Comparison of ENCODE assay signal across 17 cellular contexts in genomic region chrX:20253232-20253543, GRCh38. TPM values are rescaled to one million over a fixed set of nuclear protein-coding genes. Genes with fewer than 3 reads are reported as not detected.
A peak's percentile ranks its signal among the peaks of the same experiment; 100 is the strongest.
DNase-seq lines count a peak whose midpoint lies in the region; ATAC-seq and TF ChIP-seq lines count a peak whose summit lies in the region.
"Had no signal": no experiment of that assay in that cellular context is flagged by ENCODE, and none has a peak within 500 bp of the region (broad histone marks: within the 10 kb centered on the region; RNA-seq: fewer than 3 reads in every experiment).

No MANE protein-coding gene starts in this region.

- H3K4me1 Mint-ChIP-seq in activated naive CD4-positive, alpha-beta T cell treated with anti-CD3 and anti-CD28 coated beads, Interleukin-2, amount 10 ng/mL, durations not matched to agents 7 days and 5 days, result peaks cover 44% of the 10 kb centered on the region
- H3K4me1 Mint-ChIP-seq: brain had no signal

- no peak overlapping the region for H3K4me3 ChIP-seq in RWPE2 (ENCODE audit: severe bottlenecking)
- H3K4me3 ChIP-seq in colonic mucosa, result no peak overlapping the region
- no peak overlapping the region for H3K4me3 ChIP-seq in transverse colon
- H3K4me3 ChIP-seq: left ventricle myocardium inferior had no signal

- intact Hi-C loops in colonic mucosa (cut with DNase I) (loop anchor here (5.0 kb wide), 1 partner anchor 189 kb away; no protein-coding TSS in a partner anchor), transverse colon (cut with DNase I; ENCODE audit: low total_unique reads) (loop anchor here (5.0 kb wide), 1 partner anchor 189 kb away; no protein-coding TSS in a partner anchor)

- no peak for TF ChIP-seq EP300 in transverse colon (IDR thresholded peaks at IDR 0.05; ENCODE audit: low read depth)

- H3K4me1 ChIP-seq in RWPE2 (ENCODE audit: insufficient read depth, poor library complexity, severe bottlenecking), result no peaks in the 10 kb centered on the region
- no peaks in the 10 kb centered on the region for H3K4me1 ChIP-seq in colonic mucosa
- peaks cover 5 to 20% (median 7%) of the 10 kb centered on the region in 4 donors for H3K4me1 ChIP-seq in transverse colon

- in situ Hi-C loops in transverse colon (cut with MboI; ENCODE audit: low pct_ligation_motif_present in 1 of 4, low pct_unique_long_range_greater_than_20kb in 1 of 4, low sequenced_read_pairs in 3 of 4), result loop anchor here in 2 of 4 donors (10.0 to 25.0 kb wide), 2 partner anchors 184 to 192 kb away; no protein-coding TSS in a partner anchor

- 18% methylated on average over 1 of the region's 1 CpG; no CpG with 5 or more reads in 1 of the 2 donors for WGBS in transverse colon (ENCODE audit: low coverage in 1 of 2), 2 donors

- H3K27ac ChIP-seq in RWPE2 (ENCODE audit: poor library complexity, severe bottlenecking) (no peak overlapping the region), colonic mucosa (peak overlapping the region; percentile 56), transverse colon (peak overlapping the region; percentile 36 to 62 (median 52))
- H3K27ac ChIP-seq: HL-60, KMS-11, left ventricle myocardium inferior had no signal

- H3K27me3 ChIP-seq in RWPE2 (ENCODE audit: insufficient read depth, poor library complexity, severe bottlenecking), result no peaks in the 10 kb centered on the region
- H3K27me3 ChIP-seq in colonic mucosa, result no peaks in the 10 kb centered on the region
- no peaks in the 10 kb centered on the region for H3K27me3 ChIP-seq in transverse colon

- no peak for ATAC-seq in RWPE2 (ENCODE audit: low read depth)
- ATAC-seq: sciatic nerve had no signal

- H3K4me3 Mint-ChIP-seq in activated naive CD4-positive, alpha-beta T cell treated with anti-CD3 and anti-CD28 coated beads, Interleukin-2, amount 10 ng/mL, durations not matched to agents 7 days and 5 days, result no peak overlapping the region
- H3K4me3 Mint-ChIP-seq: brain; dendritic cell treated with granulocyte-macrophage colony-stimulating factor and Interleukin-4, amounts not matched to agents 40 ng/mL and 50 ng/mL, for 4 days had no signal

- TF ChIP-seq CTCF in RWPE2 (IDR thresholded peaks at IDR 0.05; ENCODE audit: poor library complexity, severe bottlenecking) (peak; percentile 33), colonic mucosa (IDR thresholded peaks at IDR 0.05) (no peak), transverse colon (IDR thresholded peaks at IDR 0.05) (peak in 1 of 5 experiments; percentile 1)

- H3K27me3 Mint-ChIP-seq in activated naive CD4-positive, alpha-beta T cell treated with anti-CD3 and anti-CD28 coated beads, Interleukin-2, amount 10 ng/mL, durations not matched to agents 7 days and 5 days, result no peaks in the 10 kb centered on the region
- H3K27me3 Mint-ChIP-seq: brain; dendritic cell treated with granulocyte-macrophage colony-stimulating factor and Interleukin-4, amounts not matched to agents 40 ng/mL and 50 ng/mL, for 4 days had no signal

- no peaks in the 10 kb centered on the region for H3K9me3 ChIP-seq in RWPE2 (ENCODE audit: severe bottlenecking)
- no peaks in the 10 kb centered on the region for H3K9me3 ChIP-seq in colonic mucosa
- no peaks in the 10 kb centered on the region for H3K9me3 ChIP-seq in transverse colon
- H3K9me3 ChIP-seq: left ventricle myocardium inferior had no signal

- no peak overlapping the region for H3K9ac ChIP-seq in colonic mucosa (ENCODE audit: low read depth in 2 of 2, low read length in 2 of 2)
- H3K9ac ChIP-seq: KMS-11 had no signal

- no peak for DNase-seq in activated naive CD4-positive, alpha-beta T cell treated with anti-CD3 and anti-CD28 coated beads, Interleukin-2, amount 10 ng/mL, durations not matched to agents 7 days and 5 days
- no peak for DNase-seq in activated naive CD4-positive, alpha-beta T cell treated with anti-CD3 and anti-CD28 coated beads, Interleukin-2, amount 50 U/mL, for 16 hours
- DNase-seq in RWPE2 (ENCODE audit: low spot score) (no peak), colonic mucosa (no peak), transverse colon (no peak), T-helper 1 cell (no peak), 8988T (no peak)
- no peak for DNase-seq in stimulated activated CD4-positive, alpha-beta T cell treated with anti-CD3 and anti-CD28 coated beads, Interleukin-4, amount 100 ng/mL, for 4 hours
- DNase-seq: activated gamma-delta T cell, NCI-H1092, NCI-H748 treated with DMSO at 0.1 percent for 48 hours had no signal

- CTCF ChIA-PET in activated naive CD4-positive, alpha-beta T cell treated with anti-CD3 and anti-CD28 coated beads, Interleukin-2, amount 10 ng/mL, durations not matched to agents 7 days and 5 days (lab: Charles Lee), result interaction anchor here (0.6 to 2.9 kb wide), 8 partner anchors 9 to 278 kb away, joined by 3 to 22 read pairs (median 4); no protein-coding TSS in a partner anchor

- peaks cover 16% of the 10 kb centered on the region for H3K36me3 Mint-ChIP-seq in activated naive CD4-positive, alpha-beta T cell treated with anti-CD3 and anti-CD28 coated beads, Interleukin-2, amount 10 ng/mL, durations not matched to agents 7 days and 5 days

- no peaks in the 10 kb centered on the region for H3K36me3 ChIP-seq in RWPE2 (ENCODE audit: low read depth)
- H3K36me3 ChIP-seq in colonic mucosa, result no peaks in the 10 kb centered on the region
- no peaks in the 10 kb centered on the region for H3K36me3 ChIP-seq in transverse colon
- H3K36me3 ChIP-seq: left ventricle myocardium inferior had no signal

- no peaks in the 10 kb centered on the region for H3K9me3 Mint-ChIP-seq in activated naive CD4-positive, alpha-beta T cell treated with anti-CD3 and anti-CD28 coated beads, Interleukin-2, amount 10 ng/mL, durations not matched to agents 7 days and 5 days
- H3K9me3 Mint-ChIP-seq: dendritic cell treated with granulocyte-macrophage colony-stimulating factor and Interleukin-4, amounts not matched to agents 40 ng/mL and 50 ng/mL, for 4 days had no signal

- no peak for TF ChIP-seq POLR2A in transverse colon (IDR thresholded peaks at IDR 0.05)

- H3K27ac Mint-ChIP-seq in activated naive CD4-positive, alpha-beta T cell treated with anti-CD3 and anti-CD28 coated beads, Interleukin-2, amount 10 ng/mL, durations not matched to agents 7 days and 5 days, result peak overlapping the region; percentile 80
- H3K27ac Mint-ChIP-seq: brain; dendritic cell treated with granulocyte-macrophage colony-stimulating factor and Interleukin-4, amounts not matched to agents 40 ng/mL and 50 ng/mL, for 4 days had no signal

RNA-seq across cellular contexts. Expression of gene RPS6KA3, which starts 13.5 kb away (rescaled TPM):
- total RNA-seq in colonic mucosa, result 100 to 1,000 TPM in 1 of 2 donors, 10 to 100 TPM in 1; 77.0 to 110 TPM
- total RNA-seq in transverse colon, result 10 to 100 TPM; 28.7 to 73.0 (median 49.8) TPM
